ENCODE assay signal across 26 cellular contexts in the genomic region with DNA sequence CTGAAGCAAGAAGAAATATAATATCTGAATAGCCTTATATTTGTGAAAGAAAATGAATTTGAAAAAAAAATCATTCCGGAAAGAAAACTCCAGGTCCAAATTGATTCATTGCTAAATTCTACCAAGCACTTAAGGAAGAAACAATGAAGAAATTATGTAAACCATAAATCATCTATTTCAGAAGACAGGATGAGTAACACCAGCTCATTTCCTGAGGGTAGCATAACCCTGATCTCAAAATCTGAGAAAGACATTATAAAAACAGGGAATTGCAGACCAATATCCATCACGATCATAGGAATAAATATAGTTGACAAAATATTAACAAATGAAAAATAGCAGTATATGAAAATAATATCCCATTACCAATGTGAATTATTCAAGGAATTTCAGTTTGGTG.
"Had no signal": no experiment of that assay in that cellular context is flagged by ENCODE, and none has a peak within 500 bp of the region (broad histone marks: within the 10 kb centered on the region; RNA-seq: fewer than 3 reads in every experiment).

No MANE protein-coding gene starts in this region.

- H3K27ac Mint-ChIP-seq: activated CD4-positive, alpha-beta T cell treated with anti-CD3 and anti-CD28 coated beads for 36 hours; activated CD8-positive, alpha-beta memory T cell treated with anti-CD3 and anti-CD28 coated beads, Interleukin-2, amount 10 ng/mL, durations not matched to agents 7 days and 5 days; activated CD8-positive, alpha-beta T cell treated with anti-CD3 and anti-CD28 coated beads, Interleukin-2, amount 10 ng/mL, durations not matched to agents 7 days and 5 days; activated naive CD4-positive, alpha-beta T cell treated with anti-CD3 and anti-CD28 coated beads, Interleukin-2, amount 50 U/mL, for 72 hours; activated T-cell treated with anti-CD3 and anti-CD28 coated beads, Interleukin-2, amount 50 U/mL, for 72 hours; naive thymus-derived CD8-positive, alpha-beta T cell had no signal

- H3K4me3 Mint-ChIP-seq: activated CD4-positive, alpha-beta T cell treated with anti-CD3 and anti-CD28 coated beads for 36 hours; activated CD8-positive, alpha-beta memory T cell treated with anti-CD3 and anti-CD28 coated beads, Interleukin-2, amount 10 ng/mL, durations not matched to agents 7 days and 5 days; activated CD8-positive, alpha-beta T cell treated with anti-CD3 and anti-CD28 coated beads, Interleukin-2, amount 10 ng/mL, durations not matched to agents 7 days and 5 days; activated T-cell treated with anti-CD3 and anti-CD28 coated beads, Interleukin-2, amount 50 U/mL, for 72 hours; naive thymus-derived CD8-positive, alpha-beta T cell; neural crest cell had no signal

- H3K27me3 ChIP-seq: colonic mucosa, pancreas, testis, transverse colon had no signal

- H3K27ac ChIP-seq: colonic mucosa, heart right ventricle, pancreas, prostate gland, skin epidermis, testis, transverse colon had no signal

- H3K36me3 Mint-ChIP-seq: activated CD8-positive, alpha-beta memory T cell treated with anti-CD3 and anti-CD28 coated beads, Interleukin-2, amount 10 ng/mL, durations not matched to agents 7 days and 5 days; activated naive CD4-positive, alpha-beta T cell treated with anti-CD3 and anti-CD28 coated beads, Interleukin-2, amount 50 U/mL, for 72 hours had no signal

- H3K9me3 Mint-ChIP-seq: activated naive CD4-positive, alpha-beta T cell treated with anti-CD3 and anti-CD28 coated beads, Interleukin-2, amount 50 U/mL, for 72 hours; neural crest cell had no signal

- H3K9me3 ChIP-seq: colonic mucosa, pancreas, prostate gland, testis, transverse colon had no signal

- DNase-seq: activated CD4-positive, alpha-beta T cell treated with anti-CD3 and anti-CD28 coated beads for 36 hours; activated CD4-positive, CD25-positive, alpha-beta regulatory T cell; activated CD8-positive, alpha-beta memory T cell treated with anti-CD3 and anti-CD28 coated beads, Interleukin-2, amount 10 ng/mL, durations not matched to agents 7 days and 5 days; activated CD8-positive, alpha-beta T cell treated with anti-CD3 and anti-CD28 coated beads, Interleukin-2, amount 10 ng/mL, durations not matched to agents 7 days and 5 days; activated naive CD4-positive, alpha-beta T cell; activated T-cell treated with anti-CD3 and anti-CD28 coated beads, Interleukin-2, amount 50 U/mL, for 72 hours; colonic mucosa; effector CD8-positive, alpha-beta T cell; erythroblast; foreskin fibroblast; heart right ventricle; mesenchymal stem cell; naive thymus-derived CD8-positive, alpha-beta T cell; nucleus accumbens; pancreas; retina; stimulated activated CD4-positive, alpha-beta T cell treated with anti-CD3 and anti-CD28 coated beads, Interleukin-12 subunit alpha, Interleukin-12 subunit beta, amount 100 ng/mL, for 4 hours; stimulated activated CD4-positive, alpha-beta T cell treated with anti-CD3 and anti-CD28 coated beads, Interleukin-4, amount 100 ng/mL, for 1 hour; stimulated activated naive CD8-positive, alpha-beta T cell treated with anti-CD3 and anti-CD28 coated beads, Interleukin-15, Interleukin-2, amounts not matched to agents 100 U/mL and 50 U/mL, for 24 hours; testis; transverse colon had no signal

- H3K4me1 Mint-ChIP-seq: activated CD4-positive, alpha-beta T cell treated with anti-CD3 and anti-CD28 coated beads for 36 hours; activated CD8-positive, alpha-beta memory T cell treated with anti-CD3 and anti-CD28 coated beads, Interleukin-2, amount 10 ng/mL, durations not matched to agents 7 days and 5 days; naive thymus-derived CD8-positive, alpha-beta T cell had no signal

- H3K4me3 ChIP-seq: colonic mucosa, heart right ventricle, pancreas, prostate gland, skin epidermis, testis, transverse colon had no signal

- H3K36me3 ChIP-seq: colonic mucosa, heart right ventricle, pancreas, prostate gland, transverse colon had no signal

- H3K4me1 ChIP-seq: colonic mucosa, heart right ventricle, pancreas, prostate gland, testis, transverse colon had no signal

- ATAC-seq: activated CD4-positive, alpha-beta T cell treated with anti-CD3 and anti-CD28 coated beads for 36 hours; activated CD8-positive, alpha-beta memory T cell treated with anti-CD3 and anti-CD28 coated beads, Interleukin-2, amount 10 ng/mL, durations not matched to agents 7 days and 5 days; activated CD8-positive, alpha-beta T cell treated with anti-CD3 and anti-CD28 coated beads, Interleukin-2, amount 10 ng/mL, durations not matched to agents 7 days and 5 days; activated naive CD4-positive, alpha-beta T cell treated with anti-CD3 and anti-CD28 coated beads, Interleukin-2, amount 50 U/mL, for 72 hours; activated T-cell treated with anti-CD3 and anti-CD28 coated beads, Interleukin-2, amount 50 U/mL, for 72 hours; heart right ventricle; naive thymus-derived CD8-positive, alpha-beta T cell; pancreas; sciatic nerve; stimulated activated naive CD8-positive, alpha-beta T cell treated with anti-CD3 and anti-CD28 coated beads, Interleukin-15, Interleukin-2, amounts not matched to agents 100 U/mL and 50 U/mL, for 24 hours had no signal
